Comparison of ENCODE assay signal across 3 cellular contexts in the genomic region with DNA sequence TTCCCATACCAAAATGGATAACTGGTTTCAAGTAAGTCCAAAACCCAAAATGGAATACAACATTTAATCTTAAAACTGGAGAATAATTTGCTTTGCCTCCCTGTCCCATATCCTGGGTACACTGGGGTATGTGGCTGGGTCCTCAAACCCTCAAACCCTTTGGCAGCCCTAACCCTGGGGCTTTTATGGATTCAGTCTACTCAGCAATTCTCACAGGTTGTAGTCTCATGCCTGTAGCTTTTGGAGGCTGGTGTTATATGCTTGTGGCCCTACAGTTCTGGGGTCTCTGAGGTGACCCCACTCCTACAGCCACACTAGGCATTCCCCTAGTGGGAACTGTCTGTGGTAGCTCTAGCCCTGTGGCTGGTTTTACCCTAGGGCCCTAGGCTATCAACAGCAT.
TF ChIP-seq lines count a peak whose summit lies in the region.

No MANE protein-coding gene starts in this region.

TF ChIP-seq in HepG2, 621 proteins besides CTCF, POLR2A, EP300 and RAD21:
- TF ChIP-seq MAFF (IDR thresholded peaks at IDR 0.05; ENCODE audit: low read depth, low read length) (peak; percentile 66), MAFK (conservative IDR thresholded peaks at IDR 0.05 in 1 of 2, IDR thresholded peaks at IDR 0.05 in 1 of 2; ENCODE audit: low read length in 2 of 2) (peak in 1 of 2 experiments; percentile 78; a peak in 3 of 4 replicates), ZNF713 (CRISPR knock-in tag; IDR thresholded peaks at IDR 0.05) (no peak), DRAP1 (CRISPR knock-in tag; IDR thresholded peaks at IDR 0.05) (no peak), THAP11 (CRISPR knock-in tag; IDR thresholded peaks at IDR 0.05) (no peak), ETV5 (CRISPR knock-in tag; IDR thresholded peaks at IDR 0.05; ENCODE audit: borderline replicate concordance) (no peak)

TF ChIP-seq in A549, 52 proteins besides CTCF, POLR2A, EP300 and RAD21:
- TF ChIP-seq MYC (IDR thresholded peaks at IDR 0.05; ENCODE audit: borderline replicate concordance, low read length) (no peak), ZNF302 (CRISPR knock-in tag; IDR thresholded peaks at IDR 0.05) (no peak), MAZ (IDR thresholded peaks at IDR 0.05; ENCODE audit: borderline replicate concordance, low read depth, low read length) (no peak), JUNB (IDR thresholded peaks at IDR 0.05) (no peak), MAFK (IDR thresholded peaks at IDR 0.05; ENCODE audit: partially characterized antibody) (peak; percentile 43)
- TF ChIP-seq, protein P1, sequence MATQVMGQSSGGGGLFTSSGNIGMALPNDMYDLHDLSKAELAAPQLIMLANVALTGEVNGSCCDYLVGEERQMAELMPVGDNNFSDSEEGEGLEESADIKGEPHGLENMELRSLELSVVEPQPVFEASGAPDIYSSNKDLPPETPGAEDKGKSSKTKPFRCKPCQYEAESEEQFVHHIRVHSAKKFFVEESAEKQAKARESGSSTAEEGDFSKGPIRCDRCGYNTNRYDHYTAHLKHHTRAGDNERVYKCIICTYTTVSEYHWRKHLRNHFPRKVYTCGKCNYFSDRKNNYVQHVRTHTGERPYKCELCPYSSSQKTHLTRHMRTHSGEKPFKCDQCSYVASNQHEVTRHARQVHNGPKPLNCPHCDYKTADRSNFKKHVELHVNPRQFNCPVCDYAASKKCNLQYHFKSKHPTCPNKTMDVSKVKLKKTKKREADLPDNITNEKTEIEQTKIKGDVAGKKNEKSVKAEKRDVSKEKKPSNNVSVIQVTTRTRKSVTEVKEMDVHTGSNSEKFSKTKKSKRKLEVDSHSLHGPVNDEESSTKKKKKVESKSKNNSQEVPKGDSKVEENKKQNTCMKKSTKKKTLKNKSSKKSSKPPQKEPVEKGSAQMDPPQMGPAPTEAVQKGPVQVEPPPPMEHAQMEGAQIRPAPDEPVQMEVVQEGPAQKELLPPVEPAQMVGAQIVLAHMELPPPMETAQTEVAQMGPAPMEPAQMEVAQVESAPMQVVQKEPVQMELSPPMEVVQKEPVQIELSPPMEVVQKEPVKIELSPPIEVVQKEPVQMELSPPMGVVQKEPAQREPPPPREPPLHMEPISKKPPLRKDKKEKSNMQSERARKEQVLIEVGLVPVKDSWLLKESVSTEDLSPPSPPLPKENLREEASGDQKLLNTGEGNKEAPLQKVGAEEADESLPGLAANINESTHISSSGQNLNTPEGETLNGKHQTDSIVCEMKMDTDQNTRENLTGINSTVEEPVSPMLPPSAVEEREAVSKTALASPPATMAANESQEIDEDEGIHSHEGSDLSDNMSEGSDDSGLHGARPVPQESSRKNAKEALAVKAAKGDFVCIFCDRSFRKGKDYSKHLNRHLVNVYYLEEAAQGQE (IDR thresholded peaks at IDR 0.05): no peak

TF ChIP-seq in IMR-90, 13 proteins besides CTCF, POLR2A, EP300 and RAD21:
- no peak for TF ChIP-seq RCOR1 (IDR thresholded peaks at IDR 0.05; ENCODE audit: insufficient replicate concordance, low read length)
- peak; percentile 75 for TF ChIP-seq MAFK (IDR thresholded peaks at IDR 0.05; ENCODE audit: low read depth, low read length)
